26 cellular contexts compared by ENCODE assay signal in genomic region chr18:9984025-9984424, GRCh38.
DNase-seq lines count a peak whose midpoint lies in the region; ATAC-seq and TF ChIP-seq lines count a peak whose summit lies in the region.
"Had no signal": no experiment of that assay in that cellular context is flagged by ENCODE, and none has a peak within 500 bp of the region (broad histone marks: within the 10 kb centered on the region; RNA-seq: fewer than 3 reads in every experiment).

No MANE protein-coding gene starts in this region.

- no peak overlapping the region for H2BK120ac ChIP-seq in IMR-90 (ENCODE audit: low read depth, low read length)

- in situ Hi-C loops in IMR-90 (cut with MboI; ENCODE audit: low sequenced_read_pairs), result no loop called here

- no peak overlapping the region for H2AK9ac ChIP-seq in IMR-90 (replicated peaks; ENCODE audit: low read depth, low read length, poor library complexity)

- no peak overlapping the region for H4K5ac ChIP-seq in IMR-90 (ENCODE audit: low read depth, low read length)

- no peaks in the 10 kb centered on the region for H3K9me1 ChIP-seq in IMR-90 (ENCODE audit: insufficient read depth, low read length)

- intact Hi-C loops in IMR-90 (cut with micrococcal nuclease) (no loop called here), heart right ventricle (cut with DNase I) (no loop called here), lower lobe of right lung (cut with DNase I) (no loop called here)

- H3K9me3 ChIP-seq in BLaER1 (peaks cover 23% of the 10 kb centered on the region), IMR-90 (ENCODE audit: control insufficient read depth, insufficient read depth, low read length) (no peaks in the 10 kb centered on the region), heart right ventricle (no peaks in the 10 kb centered on the region), lower lobe of right lung (no peaks in the 10 kb centered on the region)
- no peaks in the 10 kb centered on the region for H3K9me3 ChIP-seq in effector memory CD4-positive, alpha-beta T cell (ENCODE audit: control insufficient read depth, low read length)
- H3K9me3 ChIP-seq: SJCRH30 had no signal

- dilution Hi-C loops in IMR-90 (cut with HindIII; ENCODE audit: low sequenced_read_pairs, unreplicated experiment), result loop anchor here (25.0 kb wide), 1 partner anchor 528 kb away; no protein-coding TSS in a partner anchor

- H3K14ac ChIP-seq in IMR-90 (replicated peaks; ENCODE audit: low read depth, low read length), result no peak overlapping the region

- H2AFZ ChIP-seq in IMR-90 (replicated peaks; ENCODE audit: low read length, poor library complexity), result no peak overlapping the region

- H3K9ac ChIP-seq in BLaER1 (no peak overlapping the region), IMR-90 (ENCODE audit: low read depth, low read length) (no peak overlapping the region)

- POLR2A ChIA-PET in IMR-90 (lab: Charles Lee; ENCODE audit: unreplicated experiment), result no interaction called here

- no peak overlapping the region for H3K23ac ChIP-seq in IMR-90 (ENCODE audit: low read depth, low read length)

- TF ChIP-seq RAD21 in IMR-90 (IDR thresholded peaks at IDR 0.05; ENCODE audit: low read length), result no peak

- H3K4me3 ChIP-seq in BLaER1, result no peak overlapping the region
- no peak overlapping the region for H3K4me3 ChIP-seq in IMR-90 (ENCODE audit: insufficient read depth, low read depth, low read length)
- no peak overlapping the region for H3K4me3 ChIP-seq in heart right ventricle
- no peak overlapping the region for H3K4me3 ChIP-seq in lower lobe of right lung
- no peak overlapping the region for H3K4me3 ChIP-seq in effector memory CD4-positive, alpha-beta T cell (ENCODE audit: insufficient read depth, low read depth, low read length, poor library complexity, severe bottlenecking)
- H3K4me3 ChIP-seq: GM12878, SJCRH30 had no signal

- H4K8ac ChIP-seq in IMR-90 (ENCODE audit: low read depth in 2 of 2, low read length in 2 of 2), result no peak overlapping the region

- no peak overlapping the region for H2BK5ac ChIP-seq in IMR-90 (ENCODE audit: low read depth, low read length, poor library complexity, severe bottlenecking)

- no peak overlapping the region for H2BK15ac ChIP-seq in IMR-90 (ENCODE audit: low read depth, low read length)

- WGBS in IMR-90 (ENCODE audit: extremely low coverage in 2 of 2, insufficient read length in 1 of 2), 2 experiments, result no CpG with 5 or more reads among the region's 4 CpGs
- WGBS in heart right ventricle, 2 donors, result 61 to 77% methylated on average over 4 of the region's 4 CpGs

- CTCF ChIA-PET in IMR-90 (lab: Yijun Ruan, JAX), result no interaction called here

- no peak overlapping the region for H3K18ac ChIP-seq in IMR-90 (ENCODE audit: low read depth, low read length)

- H3K36me3 ChIP-seq in BLaER1 (no peaks in the 10 kb centered on the region), IMR-90 (ENCODE audit: control insufficient read depth, insufficient read depth, low read length) (no peaks in the 10 kb centered on the region), heart right ventricle (no peaks in the 10 kb centered on the region), lower lobe of right lung (no peaks in the 10 kb centered on the region)
- no peaks in the 10 kb centered on the region for H3K36me3 ChIP-seq in effector memory CD4-positive, alpha-beta T cell (ENCODE audit: control insufficient read depth, insufficient read depth, low read length)
- H3K36me3 ChIP-seq: SJCRH30 had no signal

- DNase-seq in IMR-90 (no peak), heart right ventricle (no peak), myocyte (ENCODE audit: low read depth) (peak; percentile 37), lower lobe of right lung (no peak), SW480 (ENCODE audit: low spot score) (no peak)
- DNase-seq in effector memory CD4-positive, alpha-beta T cell, result no peak
- DNase-seq: C1 segment of cervical spinal cord; CD4-positive, alpha-beta memory T cell; COR-L47; EL; GDM1; NCI-H1048; NCI-H1417; NCI-H1694 treated with DMSO at 0.1 percent for 48 hours; NCI-H2081 treated with DMSO at 0.1 percent for 48 hours; NCI-H2171; NCI-H226; NCI-H510A; NCI-H69; SJCRH30 had no signal

- H3K79me1 ChIP-seq in IMR-90 (ENCODE audit: low read depth in 1 of 2, low read length in 2 of 2), result no peaks in the 10 kb centered on the region

- no peak overlapping the region for H2AK5ac ChIP-seq in IMR-90 (ENCODE audit: low read depth, low read length)

- no peak overlapping the region for H3K4ac ChIP-seq in IMR-90 (ENCODE audit: low read depth, low read length)

- BruUV-seq in IMR-90 (replicated peaks; lab: Mats Ljungman, UMichigan), result no TSS peak

- no peak for TF ChIP-seq POLR2A in IMR-90 (IDR thresholded peaks at IDR 0.05; ENCODE audit: low read depth, low read length)

- H3K27ac ChIP-seq in BLaER1 (no peak overlapping the region), IMR-90 (ENCODE audit: insufficient read depth, low read length) (no peak overlapping the region), heart right ventricle (peak overlapping the region in 3 of 10 donors; percentile 18 to 47 (median 24)), lower lobe of right lung (no peak overlapping the region)
- no peak overlapping the region for H3K27ac ChIP-seq in effector memory CD4-positive, alpha-beta T cell (ENCODE audit: insufficient read depth, low read length, poor library complexity, severe bottlenecking)
- H3K27ac ChIP-seq: HL-60, SJCRH30 had no signal

- peak overlapping the region; percentile 53 for H3K4me2 ChIP-seq in BLaER1
- H3K4me2 ChIP-seq in IMR-90 (ENCODE audit: low read depth, low read length), result peak overlapping the region; percentile 29; the same call in 1 of the 2 replicates

- H4K20me1 ChIP-seq in BLaER1 (no peaks in the 10 kb centered on the region), IMR-90 (ENCODE audit: insufficient read depth, low read length) (no peaks in the 10 kb centered on the region)

- TF ChIP-seq CTCF in IMR-90 (conservative IDR thresholded peaks at IDR 0.05; ENCODE audit: low read depth, low read length) (no peak), heart right ventricle (IDR thresholded peaks at IDR 0.05) (no peak), lower lobe of right lung (IDR thresholded peaks at IDR 0.05) (no peak)

- no peaks in the 10 kb centered on the region for H3K27me3 ChIP-seq in BLaER1
- H3K27me3 ChIP-seq in IMR-90 (ENCODE audit: control insufficient read depth, insufficient read depth, low read length), result peaks cover 2% of the 10 kb centered on the region; the same call in 1 of the 2 replicates
- no peaks in the 10 kb centered on the region for H3K27me3 ChIP-seq in heart right ventricle
- H3K27me3 ChIP-seq in lower lobe of right lung (ENCODE audit: low read depth), result no peaks in the 10 kb centered on the region
- no peaks in the 10 kb centered on the region for H3K27me3 ChIP-seq in effector memory CD4-positive, alpha-beta T cell (replicated peaks; ENCODE audit: control insufficient read depth, insufficient read depth, low read length, poor library complexity, severe bottlenecking)
- H3K27me3 ChIP-seq: SJCRH30 had no signal

- H3K4me1 ChIP-seq in BLaER1 (peaks cover 18% of the 10 kb centered on the region), IMR-90 (ENCODE audit: control insufficient read depth, insufficient read depth, low read length) (peaks cover 2% of the 10 kb centered on the region; the same call in 1 of the 2 replicates), heart right ventricle (peaks cover 0 to 17% (median 4%) of the 10 kb centered on the region in 9 donors), lower lobe of right lung (no peaks in the 10 kb centered on the region)
- H3K4me1 ChIP-seq in effector memory CD4-positive, alpha-beta T cell (ENCODE audit: control insufficient read depth, insufficient read depth, low read length, poor library complexity, severe bottlenecking), result no peaks in the 10 kb centered on the region
- H3K4me1 ChIP-seq: SJCRH30 had no signal

- H3K56ac ChIP-seq in IMR-90 (ENCODE audit: extremely low read depth, insufficient read depth, low read length), result no peak overlapping the region

- no peak overlapping the region for H4K91ac ChIP-seq in IMR-90 (ENCODE audit: insufficient read depth, low read depth, low read length)

- H2BK20ac ChIP-seq in IMR-90 (ENCODE audit: low read depth, low read length), result no peak overlapping the region

- ATAC-seq in IMR-90 (ENCODE audit: low read depth) (no peak), heart right ventricle (peak in 7 of 8 donors; percentile 25 to 77 (median 67)), lower lobe of right lung (no peak), HG03378 (IDR thresholded peaks at IDR 0.05; ENCODE audit: unreplicated experiment) (no peak)
- ATAC-seq: GM12878, HCT116, SK-N-SH treated with all-trans-retinoic acid at 6 μM for 48 hours had no signal

TF ChIP-seq in IMR-90, 13 proteins besides CTCF, POLR2A, EP300 and RAD21 (continues in another document):
- TF ChIP-seq SMC3 (IDR thresholded peaks at IDR 0.05; ENCODE audit: low read depth, low read length) (no peak), MAFK (IDR thresholded peaks at IDR 0.05; ENCODE audit: low read depth, low read length) (no peak), RFX5 (IDR thresholded peaks at IDR 0.05; ENCODE audit: low read depth, low read length) (no peak), MXI1 (IDR thresholded peaks at IDR 0.05; ENCODE audit: borderline replicate concordance, low read depth, low read length) (no peak), FOS (IDR thresholded peaks at IDR 0.05; ENCODE audit: low read depth, low read length) (no peak), MAZ (IDR thresholded peaks at IDR 0.05; ENCODE audit: borderline replicate concordance, low read depth, low read length) (no peak), RCOR1 (IDR thresholded peaks at IDR 0.05; ENCODE audit: insufficient replicate concordance, low read length) (no peak), USF2 (IDR thresholded peaks at IDR 0.05; ENCODE audit: low read depth, low read length) (no peak), CHD1 (IDR thresholded peaks at IDR 0.05; ENCODE audit: low read depth, low read length) (no peak), NFE2L2 (IDR thresholded peaks at IDR 0.05; ENCODE audit: low read depth, low read length) (no peak), BHLHE40 (IDR thresholded peaks at IDR 0.05; ENCODE audit: low read depth, low read length) (no peak), CEBPB (IDR thresholded peaks at IDR 0.05; ENCODE audit: low read depth, low read length) (no peak)

Comparison
In these comparisons a context has a peak if more than half of its experiments do, and no peak if none do; other contexts are left out.
1. ATAC-seq: peak in heart right ventricle (7 of 8); none in IMR-90 (single experiment), lower lobe of right lung (0 of 2) and HG03378 (single experiment).